ENCODE assay signal across 22 cellular contexts in genomic region chr5:142008813-142009212, GRCh38.
"Had no signal": no experiment of that assay in that cellular context is flagged by ENCODE, and none has a peak within 500 bp of the region (broad histone marks: within the 10 kb centered on the region; RNA-seq: fewer than 3 reads in every experiment).

No MANE protein-coding gene starts in this region.

- H3K36me3 ChIP-seq: breast epithelium had no signal

- H3K27me3 Mint-ChIP-seq: activated naive CD8-positive, alpha-beta T cell treated with anti-CD3 and anti-CD28 coated beads, Interleukin-2, amount 10 ng/mL, durations not matched to agents 7 days and 5 days; T-cell had no signal

- H3K27ac ChIP-seq: breast epithelium, SK-N-MC, VCaP had no signal

- H3K9me3 ChIP-seq: breast epithelium had no signal

- H3K27me3 ChIP-seq: breast epithelium had no signal

- H3K4me3 ChIP-seq: breast epithelium, SK-N-MC had no signal

- ATAC-seq: Panc1, Right ventricle myocardium inferior, T-cell had no signal

- H3K4me3 Mint-ChIP-seq: T-cell had no signal

- H3K9me3 Mint-ChIP-seq: activated naive CD8-positive, alpha-beta T cell treated with anti-CD3 and anti-CD28 coated beads, Interleukin-2, amount 10 ng/mL, durations not matched to agents 7 days and 5 days; T-cell had no signal

- DNase-seq: activated CD4-positive, alpha-beta T cell treated with anti-CD3 and anti-CD28 coated beads, Interleukin-2, amount 50 U/mL, for 4 hours; activated CD4-positive, CD25-positive, alpha-beta regulatory T cell; activated CD8-positive, alpha-beta memory T cell treated with anti-CD3 and anti-CD28 coated beads, Interleukin-2, amount 50 U/mL, for 4 hours; activated naive CD8-positive, alpha-beta T cell treated with anti-CD3 and anti-CD28 coated beads, Interleukin-2, amount 10 ng/mL, durations not matched to agents 7 days and 5 days; aorta; caudate nucleus; Kasumi-1; NCI-H1105 treated with DMSO at 0.1 percent for 48 hours; NCI-H1436 treated with DMSO at 0.1 percent for 48 hours; NCI-H187; NCI-H2081; NCI-H510A treated with DMSO at 0.1 percent for 48 hours; NCI-H69; NK-92 treated with Interleukin-12 subunit alpha and Interleukin-12 subunit beta, amount 100 ng/mL, for 24 hours; OCI-M1; RPMI8226; T-cell had no signal
